ENCODE assay signal across 20 cellular contexts in the genomic region with DNA sequence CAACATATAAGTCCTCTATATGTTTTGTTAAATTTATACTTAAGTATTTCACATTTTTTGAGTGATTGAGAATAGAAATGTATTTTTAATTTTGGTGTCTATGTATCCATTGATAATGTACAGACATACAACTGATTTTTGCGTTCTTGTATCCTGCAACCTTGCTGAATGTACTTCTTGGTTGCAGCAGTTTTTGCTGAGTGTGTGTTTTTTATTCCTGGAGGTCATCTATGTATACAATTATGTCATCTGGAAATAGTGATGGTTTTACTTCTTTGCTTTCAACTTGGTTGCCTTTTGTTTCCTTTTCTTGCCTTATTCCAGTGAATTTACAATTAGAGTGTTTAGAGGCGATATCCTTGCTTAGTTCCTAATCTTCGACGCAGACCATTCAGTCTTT.
DNase-seq lines count a peak whose midpoint lies in the region; ATAC-seq, FAIRE-seq and TF ChIP-seq lines count a peak whose summit lies in the region.
"Had no signal": no experiment of that assay in that cellular context is flagged by ENCODE, and none has a peak within 500 bp of the region (broad histone marks: within the 10 kb centered on the region; RNA-seq: fewer than 3 reads in every experiment).

No MANE protein-coding gene starts in this region.

- POLR2A ChIA-PET in K562 (lab: Yijun Ruan, JAX): no interaction called here

- no peak overlapping the region for H2AK5ac ChIP-seq in mesenchymal stem cell (ENCODE audit: low read length, severe bottlenecking)

- H4K8ac ChIP-seq in mesenchymal stem cell (ENCODE audit: low read length): no peak overlapping the region

- H3K9me3 ChIP-seq in K562 (replicated peaks; ENCODE audit: control insufficient read depth, insufficient read depth, low read depth, low read length): no peaks in the 10 kb centered on the region
- no peaks in the 10 kb centered on the region for H3K9me3 ChIP-seq in mesenchymal stem cell (ENCODE audit: control insufficient read depth, low read length)
- no peaks in the 10 kb centered on the region for H3K9me3 ChIP-seq in BE2C
- H3K9me3 ChIP-seq: BLaER1 treated with 17β-estradiol and CSF1 and Interleukin-3, amounts not matched to agents 10 nM and 100 nM had no signal

- H3K14ac ChIP-seq in mesenchymal stem cell (ENCODE audit: low read length in 2 of 2): no peak overlapping the region

- ATAC-seq in K562 (no peak), GM19395 (IDR thresholded peaks at IDR 0.05; ENCODE audit: unreplicated experiment) (no peak)
- ATAC-seq in stimulated activated naive CD8-positive, alpha-beta T cell treated with anti-CD3 and anti-CD28 coated beads, Interleukin-15, amount 100 ng/mL, for 72 hours: no peak
- ATAC-seq: GM12878, HCT116 had no signal

- no peak for TF ChIP-seq EP300 in K562 (IDR thresholded peaks at IDR 0.05; ENCODE audit: low read length)

- no peak overlapping the region for H3K18ac ChIP-seq in mesenchymal stem cell (ENCODE audit: low read depth in 1 of 2, low read length in 2 of 2)

- no peaks in the 10 kb centered on the region for H3K9me1 ChIP-seq in K562 (ENCODE audit: control insufficient read depth, insufficient read depth, low read length)

- H2BK12ac ChIP-seq in mesenchymal stem cell (ENCODE audit: low read length in 2 of 2): no peak overlapping the region

- H4K20me1 ChIP-seq in K562 (replicated peaks; ENCODE audit: control insufficient read depth, insufficient read depth, low read length): no peaks in the 10 kb centered on the region
- H4K20me1 ChIP-seq: BLaER1 treated with 17β-estradiol and CSF1 and Interleukin-3, amounts not matched to agents 10 nM and 100 nM had no signal

- TF ChIP-seq CTCF in K562 (IDR thresholded peaks at IDR 0.05 in 2 of 3, conservative IDR thresholded peaks at IDR 0.05 in 1 of 3; ENCODE audit: insufficient read depth in 2 of 3, low read depth in 1 of 3, low read length in 3 of 3) (no peak), BE2C (IDR thresholded peaks at IDR 0.05; ENCODE audit: low read depth, low read length) (no peak)

- DNase-seq in GM18507 (ENCODE audit: extremely low spot score, insufficient read length, low read depth) (no peak), K562 (ENCODE audit: extremely low read depth in 1 of 4, low spot score in 3 of 4) (no peak), mesenchymal stem cell (peak; percentile 7), BE2C (no peak)
- DNase-seq in stimulated activated naive CD8-positive, alpha-beta T cell treated with anti-CD3 and anti-CD28 coated beads, Interleukin-15, amount 100 ng/mL, for 72 hours: no peak
- DNase-seq: CD4-positive, alpha-beta T cell; CD8-positive, alpha-beta memory T cell; DMS 273 treated with DMSO at 0.1 percent for 48 hours; DMS79; EL; GDM1; GM23248; H9 had no signal

- no peaks in the 10 kb centered on the region for H3K4me1 Mint-ChIP-seq in stimulated activated naive CD8-positive, alpha-beta T cell treated with anti-CD3 and anti-CD28 coated beads, Interleukin-15, amount 100 ng/mL, for 72 hours
- H3K4me1 Mint-ChIP-seq: B cell; CD14-positive monocyte; CD8-positive, alpha-beta memory T cell; H9 had no signal

- no peak for TF ChIP-seq RAD21 in K562 (CRISPR knock-in tag; conservative IDR thresholded peaks at IDR 0.05 in 1 of 2, IDR thresholded peaks at IDR 0.05 in 1 of 2)

- H3K79me2 ChIP-seq in K562 (ENCODE audit: control insufficient read depth, insufficient read depth, low read length): no peaks in the 10 kb centered on the region

- no peak overlapping the region for H3K23ac ChIP-seq in mesenchymal stem cell (ENCODE audit: low read length in 2 of 2)

- in situ Hi-C loops in K562 (cut with MboI): no loop called here

- H3K27ac ChIP-seq in K562 (ENCODE audit: extremely low read depth, low read depth, low read length) (no peak overlapping the region), mesenchymal stem cell (ENCODE audit: low read length, poor library complexity, severe bottlenecking) (no peak overlapping the region)
- H3K27ac ChIP-seq: BLaER1 treated with 17β-estradiol and CSF1 and Interleukin-3, amounts not matched to agents 10 nM and 100 nM; GM23248 had no signal

- no peaks in the 10 kb centered on the region for H3K79me1 ChIP-seq in mesenchymal stem cell (replicated peaks; ENCODE audit: low read length, poor library complexity, severe bottlenecking)

- no peak for TF ChIP-seq POLR2A in K562 (conservative IDR thresholded peaks at IDR 0.05)

- no peak overlapping the region for H2BK120ac ChIP-seq in mesenchymal stem cell (ENCODE audit: low read depth, low read length)

- H3K4me3 ChIP-seq in K562 (no peak overlapping the region), mesenchymal stem cell (ENCODE audit: insufficient read depth in 1 of 2, low read depth in 1 of 2, low read length in 2 of 2) (no peak overlapping the region), BE2C (ENCODE audit: low read depth, low read length) (no peak overlapping the region)
- H3K4me3 ChIP-seq: BLaER1 treated with 17β-estradiol and CSF1 and Interleukin-3, amounts not matched to agents 10 nM and 100 nM; GM12878; GM23248 had no signal

- no peak overlapping the region for H3K4ac ChIP-seq in mesenchymal stem cell (ENCODE audit: low read depth in 1 of 2, low read length in 2 of 2)

- no peaks in the 10 kb centered on the region for H3K27me3 ChIP-seq in K562 (ENCODE audit: control insufficient read depth in 2 of 2, insufficient read depth in 2 of 2, low read length in 2 of 2)
- no peaks in the 10 kb centered on the region for H3K27me3 ChIP-seq in mesenchymal stem cell (ENCODE audit: control insufficient read depth in 1 of 2, insufficient read depth in 1 of 2, low read length in 2 of 2)
- no peaks in the 10 kb centered on the region for H3K27me3 ChIP-seq in BE2C
- H3K27me3 ChIP-seq: BLaER1 treated with 17β-estradiol and CSF1 and Interleukin-3, amounts not matched to agents 10 nM and 100 nM had no signal

- no peak overlapping the region for H4K91ac ChIP-seq in mesenchymal stem cell (ENCODE audit: low read length)

- H3K4me1 ChIP-seq in K562 (replicated peaks in 1 of 2; ENCODE audit: control insufficient read depth in 2 of 2, insufficient read depth in 2 of 2, low read length in 2 of 2): no peaks in the 10 kb centered on the region
- H3K4me1 ChIP-seq in mesenchymal stem cell (ENCODE audit: control insufficient read depth, insufficient read depth, low read depth, low read length): no peaks in the 10 kb centered on the region
- no peaks in the 10 kb centered on the region for H3K4me1 ChIP-seq in BE2C

- H3K27ac Mint-ChIP-seq in stimulated activated naive CD8-positive, alpha-beta T cell treated with anti-CD3 and anti-CD28 coated beads, Interleukin-15, amount 100 ng/mL, for 72 hours: no peak overlapping the region
- H3K27ac Mint-ChIP-seq: B cell; CD14-positive monocyte; CD4-positive, alpha-beta T cell; H9 had no signal

- no peak overlapping the region for H3K4me3 Mint-ChIP-seq in stimulated activated naive CD8-positive, alpha-beta T cell treated with anti-CD3 and anti-CD28 coated beads, Interleukin-15, amount 100 ng/mL, for 72 hours
- H3K4me3 Mint-ChIP-seq: B cell; CD14-positive monocyte; CD4-positive, alpha-beta T cell; CD8-positive, alpha-beta memory T cell; H9 had no signal

- H3K9me3 Mint-ChIP-seq in stimulated activated naive CD8-positive, alpha-beta T cell treated with anti-CD3 and anti-CD28 coated beads, Interleukin-15, amount 100 ng/mL, for 72 hours: peaks cover 0 to 4% of the 10 kb centered on the region in 2 donors
- H3K9me3 Mint-ChIP-seq: CD4-positive, alpha-beta T cell; CD8-positive, alpha-beta memory T cell; H9 had no signal

- intact Hi-C loops in K562 (cut with micrococcal nuclease): no loop called here

- H2BK5ac ChIP-seq in mesenchymal stem cell (ENCODE audit: low read depth, low read length, poor library complexity, severe bottlenecking): no peak overlapping the region

- BruUV-seq in K562 (replicated peaks; lab: Mats Ljungman, UMichigan): no TSS peak

- peaks cover 9% of the 10 kb centered on the region; the same call in 2 of the 3 replicates for H3K36me3 ChIP-seq in K562 (ENCODE audit: control insufficient read depth, insufficient read depth, low read length)
- H3K36me3 ChIP-seq in mesenchymal stem cell (ENCODE audit: control insufficient read depth in 1 of 2, insufficient read depth in 2 of 2, low read depth in 1 of 2, low read length in 2 of 2): peaks cover 0 to 14% of the 10 kb centered on the region in 2 experiments
- no peaks in the 10 kb centered on the region for H3K36me3 ChIP-seq in BE2C

- FAIRE-seq in GM18507 (lab: Jason Lieb, UNC) (peak; percentile 5), K562 (lab: Jason Lieb, UNC) (no peak)
- FAIRE-seq: D721Med, GM12878 had no signal

- no peak overlapping the region for H2BK15ac ChIP-seq in mesenchymal stem cell (ENCODE audit: low read depth, poor library complexity, severe bottlenecking)

- H3K9ac ChIP-seq in K562 (ENCODE audit: insufficient read depth in 1 of 2, low read depth in 2 of 2, low read length in 2 of 2) (no peak overlapping the region), mesenchymal stem cell (ENCODE audit: low read length) (no peak overlapping the region)
- H3K9ac ChIP-seq: BLaER1 treated with 17β-estradiol and CSF1 and Interleukin-3, amounts not matched to agents 10 nM and 100 nM; GM23248 had no signal

- H3K4me2 ChIP-seq in K562 (ENCODE audit: insufficient read depth, low read length) (no peak overlapping the region), mesenchymal stem cell (ENCODE audit: low read length, poor library complexity, severe bottlenecking) (no peak overlapping the region)
- H3K4me2 ChIP-seq: BLaER1 treated with 17β-estradiol and CSF1 and Interleukin-3, amounts not matched to agents 10 nM and 100 nM had no signal

- no peak overlapping the region for H2AFZ ChIP-seq in K562 (ENCODE audit: low read depth, low read length)
- H2AFZ ChIP-seq in mesenchymal stem cell (ENCODE audit: low read depth, low read length): no peak overlapping the region
- H2AFZ ChIP-seq: GM23248 had no signal

- CTCF ChIA-PET in K562 (lab: Yijun Ruan, JAX; ENCODE audit: low intra/inter-chr PET ratio): no interaction called here

- 88% methylated on average over 4 of the region's 4 CpGs for WGBS in K562 (ENCODE audit: insufficient coverage, low coverage, missing lambda C conversion rate)
- 83% methylated on average over 1 of the region's 4 CpGs for WGBS in mesenchymal stem cell

- no peaks in the 10 kb centered on the region for H3K27me3 Mint-ChIP-seq in stimulated activated naive CD8-positive, alpha-beta T cell treated with anti-CD3 and anti-CD28 coated beads, Interleukin-15, amount 100 ng/mL, for 72 hours
- H3K27me3 Mint-ChIP-seq: B cell; CD4-positive, alpha-beta T cell; CD8-positive, alpha-beta memory T cell had no signal

TF ChIP-seq in K562, 482 proteins besides CTCF, POLR2A, EP300 and RAD21 (continues in another document):
- TF ChIP-seq C11orf30 (IDR thresholded peaks at IDR 0.05; ENCODE audit: low read depth): peak; percentile 89
- peak; percentile 95 for TF ChIP-seq ZNF316 (IDR thresholded peaks at IDR 0.05)
